In the genomic region with DNA sequence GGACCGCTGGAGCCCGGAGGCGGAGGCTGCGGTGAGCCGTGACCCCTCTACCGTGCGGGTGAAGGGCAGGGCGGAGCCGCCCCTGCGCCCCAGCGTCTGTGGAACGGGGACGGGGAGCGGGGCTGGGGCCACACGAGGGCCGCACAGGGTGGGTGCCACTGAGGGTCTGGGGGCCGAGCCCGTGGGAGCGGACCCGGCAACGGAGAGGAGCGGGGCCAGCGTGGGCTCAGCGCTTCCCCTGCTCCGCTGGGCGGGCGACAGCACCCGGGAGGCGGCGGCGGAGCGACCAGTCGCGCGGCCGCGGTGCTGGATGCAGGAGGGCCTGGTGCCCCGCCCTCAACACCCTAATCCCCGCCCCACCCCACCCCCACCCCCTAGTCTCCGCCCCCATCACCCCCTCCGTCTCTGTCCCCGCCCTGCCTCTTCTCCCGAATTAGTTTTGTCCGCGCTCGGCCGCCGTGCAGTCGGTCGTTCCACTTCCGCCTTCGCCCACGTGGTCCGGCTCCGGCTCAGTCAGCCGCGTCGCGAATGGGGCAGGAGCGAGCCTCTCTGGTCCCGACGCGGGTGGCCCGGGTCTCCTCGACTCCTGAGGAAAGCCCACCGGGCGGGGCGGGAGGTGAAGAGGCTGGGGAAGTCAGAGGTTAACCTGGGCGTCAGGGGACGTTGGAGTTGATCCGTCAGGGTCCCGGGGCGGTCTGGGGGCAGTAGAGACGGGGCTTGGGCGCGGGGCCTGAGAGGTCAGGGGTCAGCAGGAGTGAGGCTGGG, we compare ENCODE assay signal across 1 cellular context.
TF ChIP-seq lines count a peak whose summit lies in the region.

A gene (plus strand): TSS at position 512 of the 765 bp plus-strand sequence. CDS start 447 bp downstream, outside the sequence.

TF ChIP-seq in HepG2, 621 proteins besides CTCF, POLR2A, EP300 and RAD21 (continued from another document and continues in another):
- TF ChIP-seq, protein P1, sequence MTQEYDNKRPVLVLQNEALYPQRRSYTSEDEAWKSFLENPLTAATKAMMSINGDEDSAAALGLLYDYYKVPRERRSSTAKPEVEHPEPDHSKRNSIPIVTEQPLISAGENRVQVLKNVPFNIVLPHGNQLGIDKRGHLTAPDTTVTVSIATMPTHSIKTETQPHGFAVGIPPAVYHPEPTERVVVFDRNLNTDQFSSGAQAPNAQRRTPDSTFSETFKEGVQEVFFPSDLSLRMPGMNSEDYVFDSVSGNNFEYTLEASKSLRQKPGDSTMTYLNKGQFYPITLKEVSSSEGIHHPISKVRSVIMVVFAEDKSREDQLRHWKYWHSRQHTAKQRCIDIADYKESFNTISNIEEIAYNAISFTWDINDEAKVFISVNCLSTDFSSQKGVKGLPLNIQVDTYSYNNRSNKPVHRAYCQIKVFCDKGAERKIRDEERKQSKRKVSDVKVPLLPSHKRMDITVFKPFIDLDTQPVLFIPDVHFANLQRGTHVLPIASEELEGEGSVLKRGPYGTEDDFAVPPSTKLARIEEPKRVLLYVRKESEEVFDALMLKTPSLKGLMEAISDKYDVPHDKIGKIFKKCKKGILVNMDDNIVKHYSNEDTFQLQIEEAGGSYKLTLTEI (CRISPR knock-in tag; conservative IDR thresholded peaks at IDR 0.05): no peak
- no peak; the same call in 1 of the 2 replicates for TF ChIP-seq ZNF232 (CRISPR knock-in tag; IDR thresholded peaks at IDR 0.05; ENCODE audit: borderline replicate concordance)
- no peak for TF ChIP-seq MBNL3 (CRISPR knock-in tag; conservative IDR thresholded peaks at IDR 0.05)
- no peak for TF ChIP-seq AGO1 (IDR thresholded peaks at IDR 0.05; ENCODE audit: low read depth, low read length, poor library complexity, severe bottlenecking)
- TF ChIP-seq ZNF225 (CRISPR knock-in tag; IDR thresholded peaks at IDR 0.05): no peak
- TF ChIP-seq FOXK2 (IDR thresholded peaks at IDR 0.05): no peak
- no peak; the same call in 1 of the 2 replicates for TF ChIP-seq ZNF441 (CRISPR knock-in tag; IDR thresholded peaks at IDR 0.05; ENCODE audit: borderline replicate concordance)
- TF ChIP-seq RBM39 (IDR thresholded peaks at IDR 0.05; ENCODE audit: low read depth, low read length, poor library complexity, severe bottlenecking): peak; percentile 2
- no peak for TF ChIP-seq FLYWCH1 (CRISPR knock-in tag; IDR thresholded peaks at IDR 0.05)
- no peak for TF ChIP-seq FOXO1 (CRISPR knock-in tag; IDR thresholded peaks at IDR 0.05)
- no peak for TF ChIP-seq BHLHE40 (IDR thresholded peaks at IDR 0.05; ENCODE audit: low read length)
- TF ChIP-seq, protein P2, sequence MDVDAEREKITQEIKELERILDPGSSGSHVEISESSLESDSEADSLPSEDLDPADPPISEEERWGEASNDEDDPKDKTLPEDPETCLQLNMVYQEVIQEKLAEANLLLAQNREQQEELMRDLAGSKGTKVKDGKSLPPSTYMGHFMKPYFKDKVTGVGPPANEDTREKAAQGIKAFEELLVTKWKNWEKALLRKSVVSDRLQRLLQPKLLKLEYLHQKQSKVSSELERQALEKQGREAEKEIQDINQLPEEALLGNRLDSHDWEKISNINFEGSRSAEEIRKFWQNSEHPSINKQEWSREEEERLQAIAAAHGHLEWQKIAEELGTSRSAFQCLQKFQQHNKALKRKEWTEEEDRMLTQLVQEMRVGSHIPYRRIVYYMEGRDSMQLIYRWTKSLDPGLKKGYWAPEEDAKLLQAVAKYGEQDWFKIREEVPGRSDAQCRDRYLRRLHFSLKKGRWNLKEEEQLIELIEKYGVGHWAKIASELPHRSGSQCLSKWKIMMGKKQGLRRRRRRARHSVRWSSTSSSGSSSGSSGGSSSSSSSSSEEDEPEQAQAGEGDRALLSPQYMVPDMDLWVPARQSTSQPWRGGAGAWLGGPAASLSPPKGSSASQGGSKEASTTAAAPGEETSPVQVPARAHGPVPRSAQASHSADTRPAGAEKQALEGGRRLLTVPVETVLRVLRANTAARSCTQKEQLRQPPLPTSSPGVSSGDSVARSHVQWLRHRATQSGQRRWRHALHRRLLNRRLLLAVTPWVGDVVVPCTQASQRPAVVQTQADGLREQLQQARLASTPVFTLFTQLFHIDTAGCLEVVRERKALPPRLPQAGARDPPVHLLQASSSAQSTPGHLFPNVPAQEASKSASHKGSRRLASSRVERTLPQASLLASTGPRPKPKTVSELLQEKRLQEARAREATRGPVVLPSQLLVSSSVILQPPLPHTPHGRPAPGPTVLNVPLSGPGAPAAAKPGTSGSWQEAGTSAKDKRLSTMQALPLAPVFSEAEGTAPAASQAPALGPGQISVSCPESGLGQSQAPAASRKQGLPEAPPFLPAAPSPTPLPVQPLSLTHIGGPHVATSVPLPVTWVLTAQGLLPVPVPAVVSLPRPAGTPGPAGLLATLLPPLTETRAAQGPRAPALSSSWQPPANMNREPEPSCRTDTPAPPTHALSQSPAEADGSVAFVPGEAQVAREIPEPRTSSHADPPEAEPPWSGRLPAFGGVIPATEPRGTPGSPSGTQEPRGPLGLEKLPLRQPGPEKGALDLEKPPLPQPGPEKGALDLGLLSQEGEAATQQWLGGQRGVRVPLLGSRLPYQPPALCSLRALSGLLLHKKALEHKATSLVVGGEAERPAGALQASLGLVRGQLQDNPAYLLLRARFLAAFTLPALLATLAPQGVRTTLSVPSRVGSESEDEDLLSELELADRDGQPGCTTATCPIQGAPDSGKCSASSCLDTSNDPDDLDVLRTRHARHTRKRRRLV (CRISPR knock-in tag; IDR thresholded peaks at IDR 0.05): no peak; the same call in 1 of the 2 replicates
- TF ChIP-seq KAT2B (IDR thresholded peaks at IDR 0.05; ENCODE audit: borderline replicate concordance, low read depth, low read length): no peak
- TF ChIP-seq EZH2 (conservative IDR thresholded peaks at IDR 0.05; ENCODE audit: low read depth, low read length): no peak
- TF ChIP-seq PCBP1 (IDR thresholded peaks at IDR 0.05; ENCODE audit: borderline replicate concordance, low read depth, low read length): 0 out of 2 replicates have a peak, but pooled peaks have one; percentile 20
- TF ChIP-seq, protein P3, sequence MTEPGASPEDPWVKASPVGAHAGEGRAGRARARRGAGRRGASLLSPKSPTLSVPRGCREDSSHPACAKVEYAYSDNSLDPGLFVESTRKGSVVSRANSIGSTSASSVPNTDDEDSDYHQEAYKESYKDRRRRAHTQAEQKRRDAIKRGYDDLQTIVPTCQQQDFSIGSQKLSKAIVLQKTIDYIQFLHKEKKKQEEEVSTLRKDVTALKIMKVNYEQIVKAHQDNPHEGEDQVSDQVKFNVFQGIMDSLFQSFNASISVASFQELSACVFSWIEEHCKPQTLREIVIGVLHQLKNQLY (CRISPR knock-in tag; IDR thresholded peaks at IDR 0.05): peak; percentile 53; the same call in 1 of the 2 replicates
- peak; percentile 39 for TF ChIP-seq ZMYM3 (CRISPR knock-in tag; IDR thresholded peaks at IDR 0.05)
- TF ChIP-seq TBL1XR1 (IDR thresholded peaks at IDR 0.05; ENCODE audit: borderline replicate concordance, low read length, partially characterized antibody): no peak
- TF ChIP-seq ZBTB38 (CRISPR knock-in tag; IDR thresholded peaks at IDR 0.05): no peak
- TF ChIP-seq CAMTA2 (CRISPR knock-in tag; IDR thresholded peaks at IDR 0.05; ENCODE audit: borderline replicate concordance): 0 out of 2 replicates have a peak, but pooled peaks have one; percentile 70
- no peak for TF ChIP-seq SCMH1 (CRISPR knock-in tag; IDR thresholded peaks at IDR 0.05; ENCODE audit: borderline replicate concordance)
- TF ChIP-seq, protein P4, sequence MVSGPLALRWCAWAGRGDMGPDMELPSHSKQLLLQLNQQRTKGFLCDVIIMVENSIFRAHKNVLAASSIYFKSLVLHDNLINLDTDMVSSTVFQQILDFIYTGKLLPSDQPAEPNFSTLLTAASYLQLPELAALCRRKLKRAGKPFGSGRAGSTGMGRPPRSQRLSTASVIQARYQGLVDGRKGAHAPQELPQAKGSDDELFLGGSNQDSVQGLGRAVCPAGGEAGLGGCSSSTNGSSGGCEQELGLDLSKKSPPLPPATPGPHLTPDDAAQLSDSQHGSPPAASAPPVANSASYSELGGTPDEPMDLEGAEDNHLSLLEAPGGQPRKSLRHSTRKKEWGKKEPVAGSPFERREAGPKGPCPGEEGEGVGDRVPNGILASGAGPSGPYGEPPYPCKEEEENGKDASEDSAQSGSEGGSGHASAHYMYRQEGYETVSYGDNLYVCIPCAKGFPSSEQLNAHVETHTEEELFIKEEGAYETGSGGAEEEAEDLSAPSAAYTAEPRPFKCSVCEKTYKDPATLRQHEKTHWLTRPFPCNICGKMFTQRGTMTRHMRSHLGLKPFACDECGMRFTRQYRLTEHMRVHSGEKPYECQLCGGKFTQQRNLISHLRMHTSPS (CRISPR knock-in tag; IDR thresholded peaks at IDR 0.05; ENCODE audit: low read depth): no peak
- no peak for TF ChIP-seq STAT5B (CRISPR knock-in tag; IDR thresholded peaks at IDR 0.05)
- peak; percentile 47; the same call in 1 of the 2 replicates for TF ChIP-seq ZNF331 (CRISPR knock-in tag; IDR thresholded peaks at IDR 0.05)
- TF ChIP-seq ZNF235 (CRISPR knock-in tag; IDR thresholded peaks at IDR 0.05; ENCODE audit: borderline replicate concordance): peak; percentile 83
- TF ChIP-seq ZNF12 (CRISPR knock-in tag; IDR thresholded peaks at IDR 0.05): 0 out of 2 replicates have a peak, but pooled peaks have one; percentile 22
- no peak for TF ChIP-seq FOXP1 (IDR thresholded peaks at IDR 0.05)
- no peak for TF ChIP-seq FOXP1 (CRISPR knock-in tag; IDR thresholded peaks at IDR 0.05)
- peak; percentile 68 for TF ChIP-seq TBX2 (CRISPR knock-in tag; IDR thresholded peaks at IDR 0.05; ENCODE audit: borderline replicate concordance)
- TF ChIP-seq, protein P5, sequence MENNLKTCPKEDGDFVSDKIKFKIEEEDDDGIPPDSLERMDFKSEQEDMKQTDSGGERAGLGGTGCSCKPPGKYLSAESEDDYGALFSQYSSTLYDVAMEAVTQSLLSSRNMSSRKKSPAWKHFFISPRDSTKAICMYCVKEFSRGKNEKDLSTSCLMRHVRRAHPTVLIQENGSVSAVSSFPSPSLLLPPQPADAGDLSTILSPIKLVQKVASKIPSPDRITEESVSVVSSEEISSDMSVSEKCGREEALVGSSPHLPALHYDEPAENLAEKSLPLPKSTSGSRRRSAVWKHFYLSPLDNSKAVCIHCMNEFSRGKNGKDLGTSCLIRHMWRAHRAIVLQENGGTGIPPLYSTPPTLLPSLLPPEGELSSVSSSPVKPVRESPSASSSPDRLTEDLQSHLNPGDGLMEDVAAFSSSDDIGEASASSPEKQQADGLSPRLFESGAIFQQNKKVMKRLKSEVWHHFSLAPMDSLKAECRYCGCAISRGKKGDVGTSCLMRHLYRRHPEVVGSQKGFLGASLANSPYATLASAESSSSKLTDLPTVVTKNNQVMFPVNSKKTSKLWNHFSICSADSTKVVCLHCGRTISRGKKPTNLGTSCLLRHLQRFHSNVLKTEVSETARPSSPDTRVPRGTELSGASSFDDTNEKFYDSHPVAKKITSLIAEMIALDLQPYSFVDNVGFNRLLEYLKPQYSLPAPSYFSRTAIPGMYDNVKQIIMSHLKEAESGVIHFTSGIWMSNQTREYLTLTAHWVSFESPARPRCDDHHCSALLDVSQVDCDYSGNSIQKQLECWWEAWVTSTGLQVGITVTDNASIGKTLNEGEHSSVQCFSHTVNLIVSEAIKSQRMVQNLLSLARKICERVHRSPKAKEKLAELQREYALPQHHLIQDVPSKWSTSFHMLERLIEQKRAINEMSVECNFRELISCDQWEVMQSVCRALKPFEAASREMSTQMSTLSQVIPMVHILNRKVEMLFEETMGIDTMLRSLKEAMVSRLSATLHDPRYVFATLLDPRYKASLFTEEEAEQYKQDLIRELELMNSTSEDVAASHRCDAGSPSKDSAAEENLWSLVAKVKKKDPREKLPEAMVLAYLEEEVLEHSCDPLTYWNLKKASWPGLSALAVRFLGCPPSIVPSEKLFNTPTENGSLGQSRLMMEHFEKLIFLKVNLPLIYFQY (CRISPR knock-in tag; IDR thresholded peaks at IDR 0.05; ENCODE audit: borderline replicate concordance): no peak
- TF ChIP-seq, protein P6, sequence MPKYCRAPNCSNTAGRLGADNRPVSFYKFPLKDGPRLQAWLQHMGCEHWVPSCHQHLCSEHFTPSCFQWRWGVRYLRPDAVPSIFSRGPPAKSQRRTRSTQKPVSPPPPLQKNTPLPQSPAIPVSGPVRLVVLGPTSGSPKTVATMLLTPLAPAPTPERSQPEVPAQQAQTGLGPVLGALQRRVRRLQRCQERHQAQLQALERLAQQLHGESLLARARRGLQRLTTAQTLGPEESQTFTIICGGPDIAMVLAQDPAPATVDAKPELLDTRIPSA (CRISPR knock-in tag; IDR thresholded peaks at IDR 0.05; ENCODE audit: borderline replicate concordance): no peak; the same call in 1 of the 2 replicates
- no peak for TF ChIP-seq MAFF (IDR thresholded peaks at IDR 0.05; ENCODE audit: low read depth, low read length)
- TF ChIP-seq, protein P7, sequence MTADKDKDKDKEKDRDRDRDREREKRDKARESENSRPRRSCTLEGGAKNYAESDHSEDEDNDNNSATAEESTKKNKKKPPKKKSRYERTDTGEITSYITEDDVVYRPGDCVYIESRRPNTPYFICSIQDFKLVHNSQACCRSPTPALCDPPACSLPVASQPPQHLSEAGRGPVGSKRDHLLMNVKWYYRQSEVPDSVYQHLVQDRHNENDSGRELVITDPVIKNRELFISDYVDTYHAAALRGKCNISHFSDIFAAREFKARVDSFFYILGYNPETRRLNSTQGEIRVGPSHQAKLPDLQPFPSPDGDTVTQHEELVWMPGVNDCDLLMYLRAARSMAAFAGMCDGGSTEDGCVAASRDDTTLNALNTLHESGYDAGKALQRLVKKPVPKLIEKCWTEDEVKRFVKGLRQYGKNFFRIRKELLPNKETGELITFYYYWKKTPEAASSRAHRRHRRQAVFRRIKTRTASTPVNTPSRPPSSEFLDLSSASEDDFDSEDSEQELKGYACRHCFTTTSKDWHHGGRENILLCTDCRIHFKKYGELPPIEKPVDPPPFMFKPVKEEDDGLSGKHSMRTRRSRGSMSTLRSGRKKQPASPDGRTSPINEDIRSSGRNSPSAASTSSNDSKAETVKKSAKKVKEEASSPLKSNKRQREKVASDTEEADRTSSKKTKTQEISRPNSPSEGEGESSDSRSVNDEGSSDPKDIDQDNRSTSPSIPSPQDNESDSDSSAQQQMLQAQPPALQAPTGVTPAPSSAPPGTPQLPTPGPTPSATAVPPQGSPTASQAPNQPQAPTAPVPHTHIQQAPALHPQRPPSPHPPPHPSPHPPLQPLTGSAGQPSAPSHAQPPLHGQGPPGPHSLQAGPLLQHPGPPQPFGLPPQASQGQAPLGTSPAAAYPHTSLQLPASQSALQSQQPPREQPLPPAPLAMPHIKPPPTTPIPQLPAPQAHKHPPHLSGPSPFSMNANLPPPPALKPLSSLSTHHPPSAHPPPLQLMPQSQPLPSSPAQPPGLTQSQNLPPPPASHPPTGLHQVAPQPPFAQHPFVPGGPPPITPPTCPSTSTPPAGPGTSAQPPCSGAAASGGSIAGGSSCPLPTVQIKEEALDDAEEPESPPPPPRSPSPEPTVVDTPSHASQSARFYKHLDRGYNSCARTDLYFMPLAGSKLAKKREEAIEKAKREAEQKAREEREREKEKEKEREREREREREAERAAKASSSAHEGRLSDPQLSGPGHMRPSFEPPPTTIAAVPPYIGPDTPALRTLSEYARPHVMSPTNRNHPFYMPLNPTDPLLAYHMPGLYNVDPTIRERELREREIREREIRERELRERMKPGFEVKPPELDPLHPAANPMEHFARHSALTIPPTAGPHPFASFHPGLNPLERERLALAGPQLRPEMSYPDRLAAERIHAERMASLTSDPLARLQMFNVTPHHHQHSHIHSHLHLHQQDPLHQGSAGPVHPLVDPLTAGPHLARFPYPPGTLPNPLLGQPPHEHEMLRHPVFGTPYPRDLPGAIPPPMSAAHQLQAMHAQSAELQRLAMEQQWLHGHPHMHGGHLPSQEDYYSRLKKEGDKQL (CRISPR knock-in tag; IDR thresholded peaks at IDR 0.05; ENCODE audit: low read depth): no peak
- no peak for TF ChIP-seq ATAD3A (CRISPR knock-in tag; IDR thresholded peaks at IDR 0.05)
- no peak for TF ChIP-seq CHD2 (IDR thresholded peaks at IDR 0.05; ENCODE audit: low read depth, low read length)
- TF ChIP-seq BRD4 (CRISPR knock-in tag; IDR thresholded peaks at IDR 0.05): 0 out of 2 replicates have a peak, but pooled peaks have one; percentile 21
- TF ChIP-seq ZNF562 (CRISPR knock-in tag; IDR thresholded peaks at IDR 0.05; ENCODE audit: borderline replicate concordance): 0 out of 2 replicates have a peak, but pooled peaks have one; percentile 35
- TF ChIP-seq HHEX (CRISPR knock-in tag; IDR thresholded peaks at IDR 0.05): no peak
